Comparison of ENCODE assay signal across 8 cellular contexts in the genomic region with DNA sequence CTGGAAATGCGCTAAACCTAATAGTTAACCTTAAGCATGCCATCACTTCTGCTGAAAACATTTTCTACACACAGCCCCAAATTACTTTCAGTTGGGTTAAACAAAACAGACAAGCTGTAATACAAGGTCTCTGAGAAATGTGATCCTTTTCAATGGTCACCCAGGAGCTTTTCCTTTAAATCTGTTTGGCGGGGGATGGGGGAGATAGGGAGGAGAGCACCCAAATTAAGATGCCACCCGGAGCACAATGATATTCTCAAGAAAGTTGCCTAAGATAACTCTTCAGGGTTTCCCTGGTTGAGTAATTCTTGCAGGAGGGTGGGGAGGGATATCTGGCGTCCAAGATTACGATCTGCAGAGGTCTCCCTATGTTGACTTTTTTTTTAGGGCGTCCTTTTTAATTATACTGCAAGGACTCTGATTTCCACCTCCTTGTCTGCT. TPM values are rescaled to one million over a fixed set of nuclear protein-coding genes. Genes with fewer than 3 reads are reported as not detected.
DNase-seq lines count a peak whose midpoint lies in the region; ATAC-seq lines count a peak whose summit lies in the region.

No MANE protein-coding gene starts in this region.

- H3K4me3 ChIP-seq in skeletal muscle tissue (ENCODE audit: low read length in 3 of 3), result peak overlapping the region; percentile 66 to 85 (median 76)

- POLR2A ChIA-PET in activated CD4-positive, alpha-beta memory T cell treated with anti-CD3 and anti-CD28 coated beads for 36 hours (lab: Charles Lee), result no interaction called here

- CTCF ChIA-PET in activated naive CD4-positive, alpha-beta T cell treated with anti-CD3 and anti-CD28 coated beads, Interleukin-2, amount 10 ng/mL, durations not matched to agents 7 days and 5 days (lab: Charles Lee), result interaction anchor here (2.4 kb wide), 1 partner anchor 82 kb away, joined by 7 read pairs; no protein-coding TSS in a partner anchor
- CTCF ChIA-PET in activated CD4-positive, alpha-beta memory T cell treated with anti-CD3 and anti-CD28 coated beads for 36 hours (lab: Charles Lee), result interaction anchor here (1.0 to 5.1 kb wide), 5 partner anchors 15 to 312 kb away, joined by 3 to 21 read pairs (median 3); no protein-coding TSS in a partner anchor

- peak overlapping the region; percentile 82 to 87 (median 85) for H3K9ac ChIP-seq in skeletal muscle tissue (ENCODE audit: low read depth in 1 of 3, low read length in 3 of 3)

- H3K4me1 Mint-ChIP-seq in activated naive CD4-positive, alpha-beta T cell treated with anti-CD3 and anti-CD28 coated beads, Interleukin-2, amount 10 ng/mL, durations not matched to agents 7 days and 5 days, result peaks cover 30% of the 10 kb centered on the region
- peaks cover 28% of the 10 kb centered on the region for H3K4me1 Mint-ChIP-seq in activated CD4-positive, alpha-beta memory T cell treated with anti-CD3 and anti-CD28 coated beads for 36 hours (ENCODE audit: low read depth)

- no peaks in the 10 kb centered on the region for H3K27me3 ChIP-seq in skeletal muscle tissue (ENCODE audit: control insufficient read depth in 3 of 3, insufficient read depth in 3 of 3, low read length in 3 of 3)

- no peaks in the 10 kb centered on the region for H3K36me3 Mint-ChIP-seq in activated naive CD4-positive, alpha-beta T cell treated with anti-CD3 and anti-CD28 coated beads, Interleukin-2, amount 10 ng/mL, durations not matched to agents 7 days and 5 days
- H3K36me3 Mint-ChIP-seq in activated CD4-positive, alpha-beta memory T cell treated with anti-CD3 and anti-CD28 coated beads for 36 hours, result no peaks in the 10 kb centered on the region

- ATAC-seq in HG03039 (IDR thresholded peaks at IDR 0.05; ENCODE audit: unreplicated experiment) (no peak), HG02798 (IDR thresholded peaks at IDR 0.05; ENCODE audit: poor library complexity, unreplicated experiment) (no peak)

- peaks cover 54% of the 10 kb centered on the region for H3K27me3 Mint-ChIP-seq in activated naive CD4-positive, alpha-beta T cell treated with anti-CD3 and anti-CD28 coated beads, Interleukin-2, amount 10 ng/mL, durations not matched to agents 7 days and 5 days
- peaks cover 49% of the 10 kb centered on the region for H3K27me3 Mint-ChIP-seq in activated CD4-positive, alpha-beta memory T cell treated with anti-CD3 and anti-CD28 coated beads for 36 hours

- H3K36me3 ChIP-seq in skeletal muscle tissue (ENCODE audit: control insufficient read depth in 3 of 3, insufficient read depth in 3 of 3, low read length in 3 of 3), result no peaks in the 10 kb centered on the region

- H3K9me3 ChIP-seq in skeletal muscle tissue (ENCODE audit: control insufficient read depth in 3 of 3, low read length in 3 of 3), result no peaks in the 10 kb centered on the region

- peak overlapping the region; percentile 71 for H3K27ac ChIP-seq in skeletal muscle tissue (ENCODE audit: low read depth, low read length)

- peak overlapping the region; percentile 77 for H3K4me3 Mint-ChIP-seq in activated naive CD4-positive, alpha-beta T cell treated with anti-CD3 and anti-CD28 coated beads, Interleukin-2, amount 10 ng/mL, durations not matched to agents 7 days and 5 days
- H3K4me3 Mint-ChIP-seq in activated CD4-positive, alpha-beta memory T cell treated with anti-CD3 and anti-CD28 coated beads for 36 hours, result peak overlapping the region; percentile 62

- no peaks in the 10 kb centered on the region for H3K9me3 Mint-ChIP-seq in activated naive CD4-positive, alpha-beta T cell treated with anti-CD3 and anti-CD28 coated beads, Interleukin-2, amount 10 ng/mL, durations not matched to agents 7 days and 5 days
- no peaks in the 10 kb centered on the region for H3K9me3 Mint-ChIP-seq in activated CD4-positive, alpha-beta memory T cell treated with anti-CD3 and anti-CD28 coated beads for 36 hours

- DNase-seq in activated naive CD4-positive, alpha-beta T cell treated with anti-CD3 and anti-CD28 coated beads, Interleukin-2, amount 10 ng/mL, durations not matched to agents 7 days and 5 days, result no peak
- no peak for DNase-seq in activated naive CD4-positive, alpha-beta T cell treated with Interleukin-2 at 50 U/mL for 16 hours
- no peak for DNase-seq in activated CD4-positive, alpha-beta memory T cell treated with anti-CD3 and anti-CD28 coated beads for 36 hours
- DNase-seq in hepatic stellate cell (ENCODE audit: low spot score) (peak; percentile 17), NCI-H1930 (lab: John Stamatoyannopoulos, UW) (no peak)

- no peak overlapping the region for H3K27ac Mint-ChIP-seq in activated naive CD4-positive, alpha-beta T cell treated with anti-CD3 and anti-CD28 coated beads, Interleukin-2, amount 10 ng/mL, durations not matched to agents 7 days and 5 days
- no peak overlapping the region for H3K27ac Mint-ChIP-seq in activated CD4-positive, alpha-beta memory T cell treated with anti-CD3 and anti-CD28 coated beads for 36 hours

- H3K4me1 ChIP-seq in skeletal muscle tissue (ENCODE audit: control insufficient read depth in 3 of 3, insufficient read depth in 3 of 3, low read length in 3 of 3), result peaks cover 16 to 19% (median 16%) of the 10 kb centered on the region in 3 donors

- intact Hi-C loops in activated CD4-positive, alpha-beta memory T cell treated with anti-CD3 and anti-CD28 coated beads for 36 hours (cut with micrococcal nuclease), result loop anchor here (1.0 to 5.0 kb wide), 4 partner anchors 62 to 311 kb away; no protein-coding TSS in a partner anchor

RNA-seq across cellular contexts. Expression of gene GAREM1, which starts 1.0 kb away (rescaled TPM):
- under 1 TPM in 1 of 2 experiments, not detected in 1; 0.05 TPM for total RNA-seq in activated CD4-positive, alpha-beta memory T cell treated with anti-CD3 and anti-CD28 coated beads for 36 hours
- 5.2 TPM for total RNA-seq in skeletal muscle tissue
